In the genomic region with DNA sequence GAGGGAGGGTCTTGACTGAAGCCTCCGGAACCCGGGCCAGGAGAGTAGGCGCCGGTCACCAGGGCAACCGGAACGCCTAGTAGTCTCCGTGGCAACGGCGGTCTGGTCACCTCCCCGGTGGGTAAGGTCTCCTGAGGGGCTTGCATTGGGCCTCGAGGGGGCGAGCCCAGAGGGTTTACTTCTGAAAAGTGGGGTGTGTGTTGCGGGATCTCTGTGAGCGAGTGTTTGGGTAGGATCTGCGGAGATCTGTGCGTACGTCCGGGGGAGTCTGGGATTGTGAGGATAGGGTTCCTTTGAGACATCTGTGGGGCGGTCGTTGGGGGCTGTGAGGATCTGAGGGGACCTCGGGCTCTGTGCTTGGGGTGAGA, we compare ENCODE assay signal across 2 cellular contexts.
TF ChIP-seq lines count a peak whose summit lies in the region.

A gene with protein sequence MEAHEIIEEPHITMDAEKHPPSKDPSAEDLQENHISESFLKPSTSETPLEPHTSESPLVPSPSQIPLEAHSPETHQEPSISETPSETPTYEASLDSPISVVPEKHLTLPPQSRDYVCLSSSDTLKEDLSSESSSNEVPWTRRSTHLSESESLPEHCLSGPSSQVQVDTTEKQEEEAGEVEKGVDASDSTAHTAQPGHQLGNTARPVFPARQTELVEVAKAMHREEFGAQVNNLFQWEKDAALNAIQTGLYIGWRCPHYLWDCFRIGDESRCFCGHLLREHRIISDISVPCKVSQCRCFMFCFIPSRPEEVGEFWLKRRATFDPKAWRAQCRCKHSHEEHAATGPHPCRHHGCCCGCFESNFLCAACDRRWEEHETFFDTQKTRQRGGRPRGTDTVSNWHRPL (minus strand): TSS at position 17 of the 368 bp plus-strand sequence. CDS start 2,571 bp downstream, outside the sequence.

TF ChIP-seq in K562, 482 proteins besides CTCF, POLR2A, EP300 and RAD21 (continued from another document):
- TF ChIP-seq, protein P1, sequence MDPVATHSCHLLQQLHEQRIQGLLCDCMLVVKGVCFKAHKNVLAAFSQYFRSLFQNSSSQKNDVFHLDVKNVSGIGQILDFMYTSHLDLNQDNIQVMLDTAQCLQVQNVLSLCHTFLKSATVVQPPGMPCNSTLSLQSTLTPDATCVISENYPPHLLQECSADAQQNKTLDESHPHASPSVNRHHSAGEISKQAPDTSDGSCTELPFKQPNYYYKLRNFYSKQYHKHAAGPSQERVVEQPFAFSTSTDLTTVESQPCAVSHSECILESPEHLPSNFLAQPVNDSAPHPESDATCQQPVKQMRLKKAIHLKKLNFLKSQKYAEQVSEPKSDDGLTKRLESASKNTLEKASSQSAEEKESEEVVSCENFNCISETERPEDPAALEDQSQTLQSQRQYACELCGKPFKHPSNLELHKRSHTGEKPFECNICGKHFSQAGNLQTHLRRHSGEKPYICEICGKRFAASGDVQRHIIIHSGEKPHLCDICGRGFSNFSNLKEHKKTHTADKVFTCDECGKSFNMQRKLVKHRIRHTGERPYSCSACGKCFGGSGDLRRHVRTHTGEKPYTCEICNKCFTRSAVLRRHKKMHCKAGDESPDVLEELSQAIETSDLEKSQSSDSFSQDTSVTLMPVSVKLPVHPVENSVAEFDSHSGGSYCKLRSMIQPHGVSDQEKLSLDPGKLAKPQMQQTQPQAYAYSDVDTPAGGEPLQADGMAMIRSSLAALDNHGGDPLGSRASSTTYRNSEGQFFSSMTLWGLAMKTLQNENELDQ (CRISPR knock-in tag; IDR thresholded peaks at IDR 0.05; ENCODE audit: borderline replicate concordance) = no peak
- TF ChIP-seq ZBTB7A (IDR thresholded peaks at IDR 0.05; ENCODE audit: borderline replicate concordance, control insufficient read depth, low read depth, low read length) = peak; percentile 41; the same call in 1 of the 2 replicates
- TF ChIP-seq, protein P2, sequence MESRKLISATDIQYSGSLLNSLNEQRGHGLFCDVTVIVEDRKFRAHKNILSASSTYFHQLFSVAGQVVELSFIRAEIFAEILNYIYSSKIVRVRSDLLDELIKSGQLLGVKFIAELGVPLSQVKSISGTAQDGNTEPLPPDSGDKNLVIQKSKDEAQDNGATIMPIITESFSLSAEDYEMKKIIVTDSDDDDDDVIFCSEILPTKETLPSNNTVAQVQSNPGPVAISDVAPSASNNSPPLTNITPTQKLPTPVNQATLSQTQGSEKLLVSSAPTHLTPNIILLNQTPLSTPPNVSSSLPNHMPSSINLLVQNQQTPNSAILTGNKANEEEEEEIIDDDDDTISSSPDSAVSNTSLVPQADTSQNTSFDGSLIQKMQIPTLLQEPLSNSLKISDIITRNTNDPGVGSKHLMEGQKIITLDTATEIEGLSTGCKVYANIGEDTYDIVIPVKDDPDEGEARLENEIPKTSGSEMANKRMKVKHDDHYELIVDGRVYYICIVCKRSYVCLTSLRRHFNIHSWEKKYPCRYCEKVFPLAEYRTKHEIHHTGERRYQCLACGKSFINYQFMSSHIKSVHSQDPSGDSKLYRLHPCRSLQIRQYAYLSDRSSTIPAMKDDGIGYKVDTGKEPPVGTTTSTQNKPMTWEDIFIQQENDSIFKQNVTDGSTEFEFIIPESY (CRISPR knock-in tag; IDR thresholded peaks at IDR 0.05) = peak; percentile 72
- no peak for TF ChIP-seq SAFB2 (IDR thresholded peaks at IDR 0.05; ENCODE audit: borderline replicate concordance, low read depth, low read length, severe bottlenecking)

TF ChIP-seq in liver, 16 proteins besides CTCF, POLR2A, EP300 and RAD21:
- TF ChIP-seq, protein P3, sequence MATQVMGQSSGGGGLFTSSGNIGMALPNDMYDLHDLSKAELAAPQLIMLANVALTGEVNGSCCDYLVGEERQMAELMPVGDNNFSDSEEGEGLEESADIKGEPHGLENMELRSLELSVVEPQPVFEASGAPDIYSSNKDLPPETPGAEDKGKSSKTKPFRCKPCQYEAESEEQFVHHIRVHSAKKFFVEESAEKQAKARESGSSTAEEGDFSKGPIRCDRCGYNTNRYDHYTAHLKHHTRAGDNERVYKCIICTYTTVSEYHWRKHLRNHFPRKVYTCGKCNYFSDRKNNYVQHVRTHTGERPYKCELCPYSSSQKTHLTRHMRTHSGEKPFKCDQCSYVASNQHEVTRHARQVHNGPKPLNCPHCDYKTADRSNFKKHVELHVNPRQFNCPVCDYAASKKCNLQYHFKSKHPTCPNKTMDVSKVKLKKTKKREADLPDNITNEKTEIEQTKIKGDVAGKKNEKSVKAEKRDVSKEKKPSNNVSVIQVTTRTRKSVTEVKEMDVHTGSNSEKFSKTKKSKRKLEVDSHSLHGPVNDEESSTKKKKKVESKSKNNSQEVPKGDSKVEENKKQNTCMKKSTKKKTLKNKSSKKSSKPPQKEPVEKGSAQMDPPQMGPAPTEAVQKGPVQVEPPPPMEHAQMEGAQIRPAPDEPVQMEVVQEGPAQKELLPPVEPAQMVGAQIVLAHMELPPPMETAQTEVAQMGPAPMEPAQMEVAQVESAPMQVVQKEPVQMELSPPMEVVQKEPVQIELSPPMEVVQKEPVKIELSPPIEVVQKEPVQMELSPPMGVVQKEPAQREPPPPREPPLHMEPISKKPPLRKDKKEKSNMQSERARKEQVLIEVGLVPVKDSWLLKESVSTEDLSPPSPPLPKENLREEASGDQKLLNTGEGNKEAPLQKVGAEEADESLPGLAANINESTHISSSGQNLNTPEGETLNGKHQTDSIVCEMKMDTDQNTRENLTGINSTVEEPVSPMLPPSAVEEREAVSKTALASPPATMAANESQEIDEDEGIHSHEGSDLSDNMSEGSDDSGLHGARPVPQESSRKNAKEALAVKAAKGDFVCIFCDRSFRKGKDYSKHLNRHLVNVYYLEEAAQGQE (IDR thresholded peaks at IDR 0.05) = no peak
- TF ChIP-seq HNF4A (conservative IDR thresholded peaks at IDR 0.05) (no peak), NR2F2 (IDR thresholded peaks at IDR 0.05) (no peak), FOXA1 (IDR thresholded peaks at IDR 0.05) (no peak), TAF1 (conservative IDR thresholded peaks at IDR 0.05) (no peak), SP1 (IDR thresholded peaks at IDR 0.05) (no peak)
- TF ChIP-seq, protein P2 (IDR thresholded peaks at IDR 0.05) = no peak
- TF ChIP-seq, protein P4, sequence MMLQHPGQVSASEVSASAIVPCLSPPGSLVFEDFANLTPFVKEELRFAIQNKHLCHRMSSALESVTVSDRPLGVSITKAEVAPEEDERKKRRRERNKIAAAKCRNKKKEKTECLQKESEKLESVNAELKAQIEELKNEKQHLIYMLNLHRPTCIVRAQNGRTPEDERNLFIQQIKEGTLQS (IDR thresholded peaks at IDR 0.05) = no peak
- TF ChIP-seq, protein P5, sequence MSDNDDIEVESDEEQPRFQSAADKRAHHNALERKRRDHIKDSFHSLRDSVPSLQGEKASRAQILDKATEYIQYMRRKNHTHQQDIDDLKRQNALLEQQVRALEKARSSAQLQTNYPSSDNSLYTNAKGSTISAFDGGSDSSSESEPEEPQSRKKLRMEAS (IDR thresholded peaks at IDR 0.05) = no peak
